ENCODE assay signal across 8 cellular contexts in the genomic region with DNA sequence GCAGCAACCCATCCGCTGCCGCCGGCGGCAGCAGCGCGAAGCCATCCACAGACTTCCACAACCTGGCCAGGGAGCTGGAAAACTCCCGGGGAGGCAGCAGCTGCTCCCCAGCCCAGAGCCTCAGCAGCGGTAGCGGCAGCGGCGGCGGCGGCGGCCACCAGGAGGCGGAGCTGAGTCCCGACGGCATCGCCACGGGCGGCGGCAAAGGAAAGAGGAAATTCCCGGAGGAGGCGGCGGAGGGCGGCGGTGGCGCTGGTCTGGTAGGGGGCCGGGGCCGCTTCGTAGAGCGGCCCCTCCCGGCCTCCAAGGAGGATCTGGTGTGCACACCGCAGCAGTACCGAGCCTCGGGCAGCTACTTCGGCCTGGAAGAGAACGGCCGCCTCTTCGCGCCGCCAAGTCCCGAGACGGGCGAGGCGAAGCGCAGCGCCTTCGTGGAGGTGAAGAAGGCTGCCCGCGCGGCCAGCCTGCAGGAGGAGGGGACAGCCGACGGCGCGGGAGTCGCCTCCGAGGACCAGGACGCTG. TPM values are rescaled to one million over a fixed set of nuclear protein-coding genes. Genes with fewer than 3 reads are reported as not detected.
DNase-seq lines count a peak whose midpoint lies in the region; ATAC-seq and TF ChIP-seq lines count a peak whose summit lies in the region.

No MANE protein-coding gene starts in this region.

- H3K4me3 ChIP-seq in A673 (ENCODE audit: low read depth, low read length, poor library complexity, severe bottlenecking), result peak overlapping the region; percentile 38

- H3K4me1 Mint-ChIP-seq in natural killer cell, result peaks cover 17 to 32% of the 10 kb centered on the region in 2 donors
- peaks cover 30% of the 10 kb centered on the region for H3K4me1 Mint-ChIP-seq in stimulated activated naive CD8-positive, alpha-beta T cell treated with anti-CD3 and anti-CD28 coated beads, Interleukin-15, Interleukin-2, amounts not matched to agents 100 ng/mL and 50 ng/mL, for 24 hours (ENCODE audit: low read depth)

- BruUV-seq in A673 (replicated peaks; lab: Mats Ljungman, UMichigan), result no TSS peak

- TF ChIP-seq CTCF in A673 (conservative IDR thresholded peaks at IDR 0.05; ENCODE audit: low read depth, low read length), result peak; percentile 65
- TF ChIP-seq CTCF in natural killer cell (IDR thresholded peaks at IDR 0.05), result peak; percentile 76

- ATAC-seq in GM18861 (IDR thresholded peaks at IDR 0.05; ENCODE audit: unreplicated experiment), result peak; percentile 50
- ATAC-seq in HG03066 (IDR thresholded peaks at IDR 0.05; ENCODE audit: low read depth, unreplicated experiment), result peak; percentile 80
- peak; percentile 76 to 81 (median 77) for ATAC-seq in natural killer cell

- H3K27ac ChIP-seq in A673 (ENCODE audit: low read depth, low read length, poor library complexity, severe bottlenecking), result no peak overlapping the region

- intact Hi-C loops in A673 (cut with micrococcal nuclease; ENCODE audit: unreplicated experiment) (no loop called here), natural killer cell (cut with micrococcal nuclease) (loop anchor here (2.0 kb wide), 1 partner anchor 17 kb away; no protein-coding TSS in a partner anchor)

- peaks cover 23 to 31% of the 10 kb centered on the region in 2 donors for H3K27me3 Mint-ChIP-seq in natural killer cell (ENCODE audit: low read depth in 2 of 2)
- H3K27me3 Mint-ChIP-seq in stimulated activated naive CD8-positive, alpha-beta T cell treated with anti-CD3 and anti-CD28 coated beads, Interleukin-15, Interleukin-2, amounts not matched to agents 100 ng/mL and 50 ng/mL, for 24 hours, result peaks cover 33% of the 10 kb centered on the region

- H3K9me3 ChIP-seq in A673 (ENCODE audit: low read depth, low read length, poor library complexity, severe bottlenecking), result no peaks in the 10 kb centered on the region

- no peaks in the 10 kb centered on the region for H3K36me3 ChIP-seq in A673 (ENCODE audit: insufficient read depth, low read length, poor library complexity, severe bottlenecking)

- peak overlapping the region; percentile 83 for H3K4me3 Mint-ChIP-seq in natural killer cell
- peak overlapping the region; percentile 72 for H3K4me3 Mint-ChIP-seq in stimulated activated naive CD8-positive, alpha-beta T cell treated with anti-CD3 and anti-CD28 coated beads, Interleukin-15, Interleukin-2, amounts not matched to agents 100 ng/mL and 50 ng/mL, for 24 hours

- peaks cover 22% of the 10 kb centered on the region for H3K27me3 ChIP-seq in A673 (replicated peaks; ENCODE audit: insufficient read depth, low read depth, low read length, poor library complexity)

- POLR2A ChIA-PET in A673 (lab: Charles Lee; ENCODE audit: low non-redundant PET), result interaction anchor here (0.5 kb wide), 1 partner anchor 217 kb away, joined by 4 read pairs; no protein-coding TSS in a partner anchor

- no peaks in the 10 kb centered on the region for H3K4me1 ChIP-seq in A673 (ENCODE audit: insufficient read depth, low read length, poor library complexity, severe bottlenecking)

- DNase-seq in A673 (ENCODE audit: low spot score) (peak; percentile 57), NOMO-1 (lab: John Stamatoyannopoulos, UW; ENCODE audit: unreplicated experiment in 2 of 2) (peak; percentile 59 to 83), fibroblast of gingiva (ENCODE audit: low read depth) (peak; percentile 76), natural killer cell (peak; percentile 69)
- peak; percentile 83 to 88 for DNase-seq in activated T-cell treated with anti-CD3 and anti-CD28 coated beads, Interleukin-2, amount 50 U/mL, for 48 hours

- H3K27ac Mint-ChIP-seq in natural killer cell, result peak overlapping the region in 1 of 2 donors; percentile 66
- peak overlapping the region; percentile 49 for H3K27ac Mint-ChIP-seq in stimulated activated naive CD8-positive, alpha-beta T cell treated with anti-CD3 and anti-CD28 coated beads, Interleukin-15, Interleukin-2, amounts not matched to agents 100 ng/mL and 50 ng/mL, for 24 hours

- H3K9me3 Mint-ChIP-seq in natural killer cell, result no peaks in the 10 kb centered on the region
- H3K9me3 Mint-ChIP-seq in stimulated activated naive CD8-positive, alpha-beta T cell treated with anti-CD3 and anti-CD28 coated beads, Interleukin-15, Interleukin-2, amounts not matched to agents 100 ng/mL and 50 ng/mL, for 24 hours, result no peaks in the 10 kb centered on the region

- H3K36me3 Mint-ChIP-seq in natural killer cell, result no peaks in the 10 kb centered on the region
- H3K36me3 Mint-ChIP-seq in stimulated activated naive CD8-positive, alpha-beta T cell treated with anti-CD3 and anti-CD28 coated beads, Interleukin-15, Interleukin-2, amounts not matched to agents 100 ng/mL and 50 ng/mL, for 24 hours (ENCODE audit: low read depth), result peaks cover 14% of the 10 kb centered on the region

- CTCF ChIA-PET in A673 (lab: Charles Lee), result interaction anchor here (0.6 to 0.7 kb wide), 2 partner anchors 11 to 1269 kb away, joined by 3 to 9 read pairs; a partner anchor contains a TSS

RNA-seq across cellular contexts. Expression of a gene that starts 4.9 kb away (rescaled TPM):
- 0.09 TPM in 1 of 2 replicates, not detected in the other for total RNA-seq in A673 (2021)
- total RNA-seq in natural killer cell, result 1 to 10 TPM; 5.8 to 6.2 (median 6.0) TPM
